ENCODE assay signal across 11 cellular contexts in the genomic region with DNA sequence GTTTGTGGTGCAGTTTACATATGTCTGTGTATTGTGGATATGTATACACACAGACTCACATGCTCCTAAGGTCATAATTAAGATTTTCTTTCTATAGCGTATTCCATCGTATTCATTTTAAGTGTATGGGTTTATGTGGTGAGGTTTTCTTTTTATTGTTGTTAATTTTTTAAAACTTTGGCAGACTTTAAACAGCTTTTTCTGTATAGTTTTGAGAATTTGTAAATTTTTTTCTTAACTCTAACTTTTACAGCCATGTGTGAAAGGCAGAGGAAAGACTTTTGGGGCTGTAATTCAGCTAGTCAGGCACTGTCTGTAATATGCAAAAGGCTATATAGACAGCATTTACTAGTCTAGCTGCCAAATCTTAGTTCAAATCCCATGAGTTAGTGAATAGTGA. TPM values are rescaled to one million over a fixed set of nuclear protein-coding genes. Genes with fewer than 3 reads are reported as not detected.
DNase-seq lines count a peak whose midpoint lies in the region; ATAC-seq and TF ChIP-seq lines count a peak whose summit lies in the region.
"Had no signal": no experiment of that assay in that cellular context is flagged by ENCODE, and none has a peak within 500 bp of the region (broad histone marks: within the 10 kb centered on the region; RNA-seq: fewer than 3 reads in every experiment).

No MANE protein-coding gene starts in this region.

- CTCF ChIA-PET in activated CD4-positive, alpha-beta memory T cell treated with anti-CD3 and anti-CD28 coated beads, Interleukin-2, amount 10 ng/mL, durations not matched to agents 7 days and 5 days (lab: Charles Lee): interaction anchor here (1.4 kb wide), 1 partner anchor 173 kb away, joined by 3 read pairs; no protein-coding TSS in a partner anchor
- CTCF ChIA-PET in activated CD4-positive, alpha-beta memory T cell treated with anti-CD3 and anti-CD28 coated beads for 36 hours (lab: Charles Lee): interaction anchor here (0.6 to 1.4 kb wide), 4 partner anchors 22 to 369 kb away, joined by 3 to 5 read pairs (median 4); partner anchors contain the start of gene LRIG2

- no peak for TF ChIP-seq EP300 in upper lobe of left lung (IDR thresholded peaks at IDR 0.05)

- ATAC-seq in upper lobe of left lung (ENCODE audit: low FRiP score in 2 of 2) (no peak), HG03045 (IDR thresholded peaks at IDR 0.05; ENCODE audit: unreplicated experiment) (no peak)

- H3K36me3 ChIP-seq in mesodermal cell (ENCODE audit: control insufficient read depth, insufficient read depth, low read length): no peaks in the 10 kb centered on the region
- H3K36me3 ChIP-seq in upper lobe of left lung: no peaks in the 10 kb centered on the region
- H3K36me3 ChIP-seq: SJCRH30 had no signal

- H3K36me3 Mint-ChIP-seq in activated CD4-positive, alpha-beta memory T cell treated with anti-CD3 and anti-CD28 coated beads, Interleukin-2, amount 10 ng/mL, durations not matched to agents 7 days and 5 days (ENCODE audit: low read depth): no peaks in the 10 kb centered on the region
- H3K36me3 Mint-ChIP-seq in activated CD4-positive, alpha-beta memory T cell treated with anti-CD3 and anti-CD28 coated beads for 36 hours: no peaks in the 10 kb centered on the region
- no peaks in the 10 kb centered on the region for H3K36me3 Mint-ChIP-seq in brain
- H3K36me3 Mint-ChIP-seq: memory B cell had no signal

- no peak for DNase-seq in activated CD4-positive, alpha-beta memory T cell treated with anti-CD3 and anti-CD28 coated beads, Interleukin-2, amount 10 ng/mL, durations not matched to agents 7 days and 5 days
- DNase-seq in activated CD4-positive, alpha-beta memory T cell treated with anti-CD3 and anti-CD28 coated beads for 36 hours: no peak
- no peak for DNase-seq in upper lobe of left lung
- DNase-seq in mesenteric fat pad (ENCODE audit: low spot score): no peak
- no peak for DNase-seq in T-helper 1 cell
- DNase-seq: NCI-H2029 treated with DMSO at 0.1 percent for 48 hours, SJCRH30 had no signal

- H3K4me3 ChIP-seq in mesodermal cell (ENCODE audit: extremely low read depth, insufficient read depth, low read length, poor library complexity, severe bottlenecking): peak overlapping the region; percentile 83
- H3K4me3 ChIP-seq in upper lobe of left lung: peak overlapping the region in 3 of 4 donors; percentile 73 to 88 (median 80)

- peaks cover 35% of the 10 kb centered on the region for H3K4me1 Mint-ChIP-seq in activated CD4-positive, alpha-beta memory T cell treated with anti-CD3 and anti-CD28 coated beads, Interleukin-2, amount 10 ng/mL, durations not matched to agents 7 days and 5 days
- peaks cover 28% of the 10 kb centered on the region for H3K4me1 Mint-ChIP-seq in activated CD4-positive, alpha-beta memory T cell treated with anti-CD3 and anti-CD28 coated beads for 36 hours (ENCODE audit: low read depth)
- peaks cover 66% of the 10 kb centered on the region for H3K4me1 Mint-ChIP-seq in brain

- peaks cover 26% of the 10 kb centered on the region for H3K27me3 Mint-ChIP-seq in activated CD4-positive, alpha-beta memory T cell treated with anti-CD3 and anti-CD28 coated beads, Interleukin-2, amount 10 ng/mL, durations not matched to agents 7 days and 5 days
- H3K27me3 Mint-ChIP-seq in activated CD4-positive, alpha-beta memory T cell treated with anti-CD3 and anti-CD28 coated beads for 36 hours: no peaks in the 10 kb centered on the region
- H3K27me3 Mint-ChIP-seq in brain: no peaks in the 10 kb centered on the region

- H3K27me3 ChIP-seq in upper lobe of left lung: no peaks in the 10 kb centered on the region
- H3K27me3 ChIP-seq: SJCRH30 had no signal

- intact Hi-C loops in activated CD4-positive, alpha-beta memory T cell treated with anti-CD3 and anti-CD28 coated beads for 36 hours (cut with micrococcal nuclease): loop anchor here (5.0 to 10.0 kb wide), 6 partner anchors 250 to 1362 kb away; partner anchors contain the start of genes CSDE1, LRIG2 and PHTF1

- no peak for TF ChIP-seq POLR2A in upper lobe of left lung (IDR thresholded peaks at IDR 0.05)

- TF ChIP-seq CTCF in brain (conservative IDR thresholded peaks at IDR 0.05) (no peak), upper lobe of left lung (IDR thresholded peaks at IDR 0.05) (no peak)

- H3K9me3 Mint-ChIP-seq in activated CD4-positive, alpha-beta memory T cell treated with anti-CD3 and anti-CD28 coated beads, Interleukin-2, amount 10 ng/mL, durations not matched to agents 7 days and 5 days: peaks cover 2% of the 10 kb centered on the region
- peaks cover 4% of the 10 kb centered on the region for H3K9me3 Mint-ChIP-seq in activated CD4-positive, alpha-beta memory T cell treated with anti-CD3 and anti-CD28 coated beads for 36 hours
- peaks cover 0 to 4% (median 0%) of the 10 kb centered on the region in 5 experiments for H3K9me3 Mint-ChIP-seq in brain
- H3K9me3 Mint-ChIP-seq: memory B cell had no signal

- peak overlapping the region; percentile 19 for H3K4me3 Mint-ChIP-seq in activated CD4-positive, alpha-beta memory T cell treated with anti-CD3 and anti-CD28 coated beads, Interleukin-2, amount 10 ng/mL, durations not matched to agents 7 days and 5 days
- no peak overlapping the region for H3K4me3 Mint-ChIP-seq in activated CD4-positive, alpha-beta memory T cell treated with anti-CD3 and anti-CD28 coated beads for 36 hours
- peak overlapping the region; percentile 88 to 92 (median 90) for H3K4me3 Mint-ChIP-seq in brain

- POLR2A ChIA-PET in activated CD4-positive, alpha-beta memory T cell treated with anti-CD3 and anti-CD28 coated beads, Interleukin-2, amount 10 ng/mL, durations not matched to agents 7 days and 5 days (lab: Charles Lee): interaction anchor here (1.2 kb wide), 1 partner anchor 10 kb away, joined by 6 read pairs; no protein-coding TSS in a partner anchor
- POLR2A ChIA-PET in activated CD4-positive, alpha-beta memory T cell treated with anti-CD3 and anti-CD28 coated beads for 36 hours (lab: Charles Lee): no interaction called here

- H3K9me3 ChIP-seq in mesodermal cell (ENCODE audit: control insufficient read depth, low read length) (no peaks in the 10 kb centered on the region), upper lobe of left lung (no peaks in the 10 kb centered on the region)
- H3K9me3 ChIP-seq: SJCRH30 had no signal

- WGBS in mesodermal cell (ENCODE audit: insufficient coverage in 2 of 2), 2 experiments: no CpG with 5 or more reads among the region's 2 CpGs
- 51 to 73% methylated on average over 2 of the region's 2 CpGs for WGBS in upper lobe of left lung, 2 donors

- H3K27ac Mint-ChIP-seq in activated CD4-positive, alpha-beta memory T cell treated with anti-CD3 and anti-CD28 coated beads, Interleukin-2, amount 10 ng/mL, durations not matched to agents 7 days and 5 days: no peak overlapping the region
- no peak overlapping the region for H3K27ac Mint-ChIP-seq in activated CD4-positive, alpha-beta memory T cell treated with anti-CD3 and anti-CD28 coated beads for 36 hours
- H3K27ac Mint-ChIP-seq in brain: peak overlapping the region in 2 of 5 experiments; percentile 2 to 94

- H3K27ac ChIP-seq in mesodermal cell (ENCODE audit: low read depth, low read length, severe bottlenecking) (no peak overlapping the region), upper lobe of left lung (peak overlapping the region in 1 of 4 donors; percentile 24)
- H3K27ac ChIP-seq: SJCRH30 had no signal

- H3K4me1 ChIP-seq in mesodermal cell (ENCODE audit: control insufficient read depth, insufficient read depth, low read length, poor library complexity, severe bottlenecking): peaks cover 8% of the 10 kb centered on the region
- peaks cover 7 to 47% (median 11%) of the 10 kb centered on the region in 4 donors for H3K4me1 ChIP-seq in upper lobe of left lung

RNA-seq across cellular contexts. Expression of gene MAGI3, which starts 2.2 kb away (rescaled TPM):
- 10 to 100 TPM; 12.6 to 14.0 TPM for total RNA-seq in activated CD4-positive, alpha-beta memory T cell treated with anti-CD3 and anti-CD28 coated beads, Interleukin-2, amount 10 ng/mL, durations not matched to agents 7 days and 5 days
- total RNA-seq in activated CD4-positive, alpha-beta memory T cell treated with anti-CD3 and anti-CD28 coated beads for 36 hours: 1 to 10 TPM; 7.3 to 7.4 TPM
- polyA plus RNA-seq in brain (ENCODE audit: insufficient read depth, low read depth, low replicate concordance): 6.9 TPM
- 8.6 TPM for polyA plus RNA-seq in mesodermal cell (2013, experiment 1 of 2)
- 9.0 TPM for polyA plus RNA-seq in mesodermal cell (2013, experiment 2 of 2)
- total RNA-seq in upper lobe of left lung (100 to 1,000 TPM in 2 of 6 donors, 10 to 100 TPM in 4; 43.3 to 181 (median 89.8) TPM), mesenteric fat pad (7.2 TPM)
